ENCODE assay signal across 11 cellular contexts in the genomic region with DNA sequence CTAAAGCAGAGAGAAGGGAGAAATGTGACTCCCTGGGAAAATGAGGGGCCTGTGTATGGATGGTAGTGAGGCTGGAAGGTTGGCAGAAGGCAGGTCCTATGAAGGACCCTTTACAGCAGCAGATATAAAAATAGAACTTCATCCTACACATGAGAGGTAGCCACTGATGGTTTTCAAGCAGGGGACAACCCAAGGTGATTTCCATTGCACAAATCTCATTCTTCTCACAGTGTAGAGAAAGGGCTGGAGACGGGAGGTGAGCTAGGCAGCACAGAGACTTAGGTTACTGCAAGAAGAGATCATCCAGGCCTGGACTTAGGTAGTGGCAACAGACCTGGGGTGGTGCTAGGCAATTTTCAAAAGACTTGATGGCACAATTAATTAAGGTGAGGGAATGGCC.
DNase-seq lines count a peak whose midpoint lies in the region; ATAC-seq and TF ChIP-seq lines count a peak whose summit lies in the region.
"Had no signal": no experiment of that assay in that cellular context is flagged by ENCODE, and none has a peak within 500 bp of the region (broad histone marks: within the 10 kb centered on the region; RNA-seq: fewer than 3 reads in every experiment).

No MANE protein-coding gene starts in this region.

- no peak for DNase-seq in stimulated activated naive CD8-positive, alpha-beta T cell treated with anti-CD3 and anti-CD28 coated beads, Interleukin-15, Interleukin-2, amounts not matched to agents 100 U/mL and 50 U/mL, for 24 hours
- no peak for DNase-seq in stimulated activated naive CD8-positive, alpha-beta T cell treated with anti-CD3 and anti-CD28 coated beads, Interleukin-15, amount 100 ng/mL, for 72 hours
- no peak for DNase-seq in tibial artery
- no peak for DNase-seq in T-helper 2 cell
- no peak for DNase-seq in KBM-7
- DNase-seq in medulla oblongata (ENCODE audit: extremely low spot score), result no peak
- DNase-seq: amygdala, small intestine had no signal

- peaks cover 99% of the 10 kb centered on the region for H3K79me2 ChIP-seq in KMS-11 (ENCODE audit: insufficient read depth, low read depth)

- peak overlapping the region; percentile 43; the same call in 1 of the 2 replicates for H3K27ac ChIP-seq in KMS-11
- peak overlapping the region; percentile 86 to 87 for H3K27ac ChIP-seq in tibial artery

- in situ Hi-C loops in KBM-7 (cut with MboI; ENCODE audit: low pct_unique_long_range_greater_than_20kb, low sequenced_read_pairs), result no loop called here

- H3K4me3 Mint-ChIP-seq in stimulated activated naive CD8-positive, alpha-beta T cell treated with anti-CD3 and anti-CD28 coated beads, Interleukin-15, amount 100 ng/mL, for 72 hours, result no peak overlapping the region

- intact Hi-C loops in tibial artery (cut with DNase I; ENCODE audit: low total_unique reads), result no loop called here

- H3K4me2 ChIP-seq in KMS-11, result peak overlapping the region; percentile 61; the same call in 1 of the 2 replicates

- peak; percentile 23 for ATAC-seq in stimulated activated naive CD8-positive, alpha-beta T cell treated with anti-CD3 and anti-CD28 coated beads, Interleukin-15, Interleukin-2, amounts not matched to agents 100 U/mL and 50 U/mL, for 24 hours
- no peak for ATAC-seq in stimulated activated naive CD8-positive, alpha-beta T cell treated with anti-CD3 and anti-CD28 coated beads, Interleukin-15, amount 100 ng/mL, for 72 hours
- peak; percentile 66 for ATAC-seq in HG02642 (IDR thresholded peaks at IDR 0.05; ENCODE audit: poor library complexity, unreplicated experiment)
- ATAC-seq: HCT116 had no signal

- no peak for TF ChIP-seq CTCF in KMS-11 (conservative IDR thresholded peaks at IDR 0.05; ENCODE audit: low read depth, low read length)
- TF ChIP-seq CTCF in tibial artery (IDR thresholded peaks at IDR 0.05), result no peak

- no peaks in the 10 kb centered on the region for H3K9me3 ChIP-seq in tibial artery

- H3K4me1 ChIP-seq in KMS-11 (ENCODE audit: low read depth, poor library complexity, severe bottlenecking) (peaks cover 100% of the 10 kb centered on the region), tibial artery (peaks cover 0 to 100% (median 94%) of the 10 kb centered on the region in 4 donors)

- no peak overlapping the region for H3K9ac ChIP-seq in KMS-11

- H2AFZ ChIP-seq in KMS-11 (ENCODE audit: low read depth), result no peak overlapping the region

- H3K27me3 ChIP-seq in KMS-11 (ENCODE audit: insufficient read depth, low read depth), result no peaks in the 10 kb centered on the region
- H3K27me3 ChIP-seq in tibial artery, result no peaks in the 10 kb centered on the region

- H3K27ac Mint-ChIP-seq in stimulated activated naive CD8-positive, alpha-beta T cell treated with anti-CD3 and anti-CD28 coated beads, Interleukin-15, amount 100 ng/mL, for 72 hours, result no peak overlapping the region

- H3K4me1 Mint-ChIP-seq in stimulated activated naive CD8-positive, alpha-beta T cell treated with anti-CD3 and anti-CD28 coated beads, Interleukin-15, amount 100 ng/mL, for 72 hours, result peaks cover 20% of the 10 kb centered on the region

- no peak overlapping the region for H3K4me3 ChIP-seq in KMS-11 (IDR thresholded peaks at IDR 0.05; ENCODE audit: insufficient read depth, low read depth, low read length)
- H3K4me3 ChIP-seq in tibial artery, result no peak overlapping the region

- no peaks in the 10 kb centered on the region for H3K9me3 Mint-ChIP-seq in stimulated activated naive CD8-positive, alpha-beta T cell treated with anti-CD3 and anti-CD28 coated beads, Interleukin-15, amount 100 ng/mL, for 72 hours

- no peaks in the 10 kb centered on the region; the same call in 1 of the 2 replicates for H3K36me3 ChIP-seq in KMS-11 (ENCODE audit: insufficient read depth)
- no peaks in the 10 kb centered on the region for H3K36me3 ChIP-seq in tibial artery

- no peaks in the 10 kb centered on the region for H3K27me3 Mint-ChIP-seq in stimulated activated naive CD8-positive, alpha-beta T cell treated with anti-CD3 and anti-CD28 coated beads, Interleukin-15, amount 100 ng/mL, for 72 hours

- no peaks in the 10 kb centered on the region; the same call in 1 of the 2 replicates for H4K20me1 ChIP-seq in KMS-11 (ENCODE audit: insufficient read depth)
